Comparison of ENCODE assay signal across 9 cellular contexts in genomic region chr9:107548298-107549142, GRCh38. TPM values are rescaled to one million over a fixed set of nuclear protein-coding genes. Genes with fewer than 3 reads are reported as not detected.
DNase-seq lines count a peak whose midpoint lies in the region; ATAC-seq, FAIRE-seq and TF ChIP-seq lines count a peak whose summit lies in the region.
"Had no signal": no experiment of that assay in that cellular context is flagged by ENCODE, and none has a peak within 500 bp of the region (broad histone marks: within the 10 kb centered on the region; RNA-seq: fewer than 3 reads in every experiment).

No MANE protein-coding gene starts in this region.

- 55 to 70% (median 61%) methylated on average over 10 of the region's 10 CpGs for WGBS in small intestine, 3 donors

- H3K4me1 ChIP-seq in osteoblast (ENCODE audit: insufficient read depth, low read length) = peaks cover 18% of the 10 kb centered on the region
- peaks cover 1 to 6% of the 10 kb centered on the region in 2 donors for H3K4me1 ChIP-seq in small intestine (ENCODE audit: control insufficient read depth in 2 of 2, insufficient read depth in 1 of 2, low read depth in 1 of 2, low read length in 1 of 2)

- H3K9me3 ChIP-seq in osteoblast (ENCODE audit: low read depth, low read length) (no peaks in the 10 kb centered on the region), small intestine (ENCODE audit: control insufficient read depth, low read depth) (no peaks in the 10 kb centered on the region)

- H3K27ac ChIP-seq in epithelial cell of prostate (peak overlapping the region; percentile 56), osteoblast (ENCODE audit: low read depth, low read length) (peak overlapping the region; percentile 80), small intestine (ENCODE audit: low read depth in 1 of 2, low read length in 1 of 2) (peak overlapping the region in 1 of 2 donors; percentile 67)

- H3K79me2 ChIP-seq in osteoblast (ENCODE audit: insufficient read depth, low read length) = no peaks in the 10 kb centered on the region

- H3K4me3 ChIP-seq in osteoblast (ENCODE audit: insufficient read depth, low read length) = peak overlapping the region; percentile 58
- H3K4me3 ChIP-seq in small intestine (ENCODE audit: low read depth in 1 of 2, low read length in 2 of 2) = no peak overlapping the region

- DNase-seq in COLO829 (ENCODE audit: low spot score) (peak; percentile 40), NOMO-1 treated with DMSO at 0.1 percent for 48 hours (lab: John Stamatoyannopoulos, UW; ENCODE audit: unreplicated experiment) (peak; percentile 91), epithelial cell of prostate (ENCODE audit: low read depth, low spot score) (peak; percentile 51), osteoblast (ENCODE audit: insufficient read length, low spot score, missing footprints) (peak; percentile 58), small intestine (no peak), G401 (ENCODE audit: low spot score) (no peak)
- DNase-seq: cortex of kidney had no signal

- TF ChIP-seq CTCF in osteoblast (IDR thresholded peaks at IDR 0.05; ENCODE audit: extremely low read depth, low read depth, low read length) = no peak

- H3K36me3 ChIP-seq in osteoblast (ENCODE audit: insufficient read depth, low read length) = no peaks in the 10 kb centered on the region
- no peaks in the 10 kb centered on the region for H3K36me3 ChIP-seq in small intestine (ENCODE audit: control insufficient read depth in 2 of 2, insufficient read depth in 2 of 2, low read length in 2 of 2)

- peak overlapping the region; percentile 71 for H2AFZ ChIP-seq in osteoblast (ENCODE audit: low read length)

- H3K4me2 ChIP-seq in osteoblast (ENCODE audit: insufficient read depth, low read length) = peak overlapping the region; percentile 76

- ATAC-seq in HG02642 (IDR thresholded peaks at IDR 0.05; ENCODE audit: poor library complexity, unreplicated experiment) (no peak), GM18502 (IDR thresholded peaks at IDR 0.05; ENCODE audit: poor library complexity, unreplicated experiment) (no peak)

- in situ Hi-C loops in G401 (cut with HindIII; ENCODE audit: low sequenced_read_pairs) = no loop called here

- no peak for FAIRE-seq in small intestine (lab: Jason Lieb, UNC)

- no peaks in the 10 kb centered on the region for H4K20me1 ChIP-seq in osteoblast (ENCODE audit: insufficient read depth, low read length)

- H3K27me3 ChIP-seq in osteoblast (ENCODE audit: insufficient read depth, low read length) (no peaks in the 10 kb centered on the region), small intestine (ENCODE audit: control insufficient read depth in 2 of 2, insufficient read depth in 2 of 2, low read length in 2 of 2) (no peaks in the 10 kb centered on the region)

RNA-seq across cellular contexts. Expression of gene KLF4, which starts 59.0 kb away (rescaled TPM):
- total RNA-seq in osteoblast = 33.9 and 34.7 TPM in 2 replicates
- 100 to 1,000 TPM in 1 of 3 donors, 10 to 100 TPM in 2; 63.4 to 122 (median 72.7) TPM for polyA plus RNA-seq in small intestine
- total RNA-seq in G401 (2014; rRNA removed; shearing (Covaris generic)) = 0.68 TPM in 1 of 2 replicates, not detected in the other

Comparison
In these comparisons a context has a peak if more than half of its experiments do, and no peak if none do; other contexts are left out.
1. DNase-seq: peak in COLO829 (single experiment), NOMO-1 treated with DMSO at 0.1 percent for 48 hours (single experiment), epithelial cell of prostate (single experiment) and osteoblast (single experiment); none in small intestine (single experiment) and G401 (single experiment).
2. RNA of gene KLF4, which starts 59.0 kb away (total RNA-seq): 33.9 to 34.7 TPM in osteoblast; 0.68 TPM in G401; every median in the first group is over 10 times any median in the second.